ENCODE assay signal across 20 cellular contexts in genomic region chr16:23711785-23712184, GRCh38. TPM values are rescaled to one million over a fixed set of nuclear protein-coding genes. Genes with fewer than 3 reads are reported as not detected.
DNase-seq lines count a peak whose midpoint lies in the region; ATAC-seq, FAIRE-seq and TF ChIP-seq lines count a peak whose summit lies in the region.
"Had no signal": no experiment of that assay in that cellular context is flagged by ENCODE, and none has a peak within 500 bp of the region (broad histone marks: within the 10 kb centered on the region; RNA-seq: fewer than 3 reads in every experiment).

No MANE protein-coding gene starts in this region.

- no TSS peak for BruUV-seq in HepG2 (replicated peaks; lab: Mats Ljungman, UMichigan)

- H3K79me2 ChIP-seq in HepG2 (ENCODE audit: insufficient read depth, low read length), result no peaks in the 10 kb centered on the region

- H2BK12ac ChIP-seq in neuronal stem cell (ENCODE audit: low read length), result no peak overlapping the region

- H3K14ac ChIP-seq in neuronal stem cell (ENCODE audit: low read length), result no peak overlapping the region

- H3K4ac ChIP-seq in neuronal stem cell (ENCODE audit: low read length), result no peak overlapping the region

- H2AFZ ChIP-seq in HepG2 (ENCODE audit: low read length) (no peak overlapping the region), neuronal stem cell (ENCODE audit: low read length) (no peak overlapping the region)

- DNase-seq in HepG2 (ENCODE audit: low spot score), result no peak
- DNase-seq in right lobe of liver, result no peak
- no peak for DNase-seq in neuronal stem cell (ENCODE audit: low spot score)
- DNase-seq in GM10266 (ENCODE audit: extremely low spot score), result no peak
- DNase-seq: CD8-positive, alpha-beta memory T cell; GF-D8; H9; NCI-H1930; NCI-H526 treated with DMSO at 0.1 percent for 48 hours had no signal

- no peak for TF ChIP-seq RAD21 in HepG2 (CRISPR knock-in tag; IDR thresholded peaks at IDR 0.05)

- no peak overlapping the region for H4K8ac ChIP-seq in neuronal stem cell (ENCODE audit: low read depth, low read length)

- no peak overlapping the region for H2BK5ac ChIP-seq in neuronal stem cell (ENCODE audit: low read length)

- no peak overlapping the region for H2AK5ac ChIP-seq in neuronal stem cell (ENCODE audit: low read depth, low read length)

- H3K79me1 ChIP-seq in neuronal stem cell (ENCODE audit: low read depth, low read length), result no peaks in the 10 kb centered on the region

- H2BK15ac ChIP-seq in neuronal stem cell (ENCODE audit: low read length), result no peak overlapping the region

- 47% methylated on average over 4 of the region's 4 CpGs for WGBS in HepG2 (ENCODE audit: low lambda C conversion rate)
- no CpG with 5 or more reads among the region's 4 CpGs for WGBS in right lobe of liver (ENCODE audit: insufficient coverage, low coverage, low lambda C conversion rate, missing lambda C conversion rate)
- WGBS in neuronal stem cell (ENCODE audit: extremely low coverage in 2 of 2, insufficient read length in 2 of 2, insufficient replicate concordance in 1 of 2), 2 donors, result no CpG with 5 or more reads among the region's 4 CpGs
- no CpG with 5 or more reads among the region's 4 CpGs for WGBS in gastroesophageal sphincter (ENCODE audit: low coverage in 1 of 2), 2 donors

- H3K9ac ChIP-seq in HepG2 (ENCODE audit: insufficient read depth, low read depth, low read length) (no peak overlapping the region), duodenal mucosa (ENCODE audit: low read depth in 1 of 2, low read length in 2 of 2) (peak overlapping the region in 1 of 2 donors; percentile 64), neuronal stem cell (ENCODE audit: low read depth, low read length, poor library complexity) (no peak overlapping the region)
- H3K9ac ChIP-seq: BLaER1 treated with 17β-estradiol and CSF1 and Interleukin-3, amounts not matched to agents 10 nM and 100 nM had no signal

- TF ChIP-seq POLR2A in HepG2 (IDR thresholded peaks at IDR 0.05; ENCODE audit: insufficient read depth in 1 of 2, low read depth in 2 of 2, low read length in 2 of 2), result no peak
- TF ChIP-seq POLR2A in right lobe of liver (IDR thresholded peaks at IDR 0.05), result no peak
- TF ChIP-seq POLR2A in gastroesophageal sphincter (IDR thresholded peaks at IDR 0.05), result no peak

- H3K36me3 ChIP-seq in HepG2 (replicated peaks in 1 of 2; ENCODE audit: control insufficient read depth in 1 of 2, insufficient read depth in 2 of 2, low read length in 2 of 2) (no peaks in the 10 kb centered on the region), right lobe of liver (no peaks in the 10 kb centered on the region), duodenal mucosa (ENCODE audit: control insufficient read depth in 1 of 2, insufficient read depth in 2 of 2, low read length in 2 of 2) (peaks cover 4 to 33% of the 10 kb centered on the region in 2 donors), neuronal stem cell (replicated peaks in 1 of 2; ENCODE audit: control insufficient read depth in 2 of 2, insufficient read depth in 2 of 2, low read length in 2 of 2) (no peaks in the 10 kb centered on the region), gastroesophageal sphincter (no peaks in the 10 kb centered on the region)
- H3K36me3 ChIP-seq: BLaER1 treated with 17β-estradiol and CSF1 and Interleukin-3, amounts not matched to agents 10 nM and 100 nM had no signal

- H2BK120ac ChIP-seq in neuronal stem cell (ENCODE audit: low read depth, low read length), result no peak overlapping the region

- H4K91ac ChIP-seq in neuronal stem cell (ENCODE audit: low read depth, low read length, poor library complexity), result no peak overlapping the region

- no peak for TF ChIP-seq CTCF in HepG2 (CRISPR knock-in tag; IDR thresholded peaks at IDR 0.05)
- TF ChIP-seq CTCF in right lobe of liver (IDR thresholded peaks at IDR 0.05), result no peak
- TF ChIP-seq CTCF in GM10266 (IDR thresholded peaks at IDR 0.05; ENCODE audit: control insufficient read depth, insufficient read depth, low read depth, missing control alignments), result no peak
- TF ChIP-seq CTCF in gastroesophageal sphincter (IDR thresholded peaks at IDR 0.05), result no peak

- peak overlapping the region; percentile 35 for H3K23ac ChIP-seq in neuronal stem cell (ENCODE audit: low read depth, low read length, poor library complexity)

- no peaks in the 10 kb centered on the region for H4K20me1 ChIP-seq in HepG2 (ENCODE audit: insufficient read depth, low read length)
- H4K20me1 ChIP-seq: BLaER1 treated with 17β-estradiol and CSF1 and Interleukin-3, amounts not matched to agents 10 nM and 100 nM had no signal

- intact Hi-C loops in HepG2 (cut with micrococcal nuclease; ENCODE audit: unreplicated experiment) (no loop called here), right lobe of liver (cut with DNase I) (no loop called here)

- H3K18ac ChIP-seq in neuronal stem cell (ENCODE audit: low read length), result no peak overlapping the region

- ATAC-seq in HepG2, result no peak
- ATAC-seq in right lobe of liver, result no peak
- ATAC-seq in gastroesophageal sphincter, result no peak
- no peak for ATAC-seq in GM18861 (IDR thresholded peaks at IDR 0.05; ENCODE audit: unreplicated experiment)
- ATAC-seq: Panc1, Right ventricle myocardium inferior had no signal

- peaks cover 3% of the 10 kb centered on the region in 2 experiments; a peak in 1 of 5 replicates for H3K27me3 ChIP-seq in HepG2 (ENCODE audit: control insufficient read depth in 1 of 2, insufficient read depth in 2 of 2, low read length in 2 of 2)
- H3K27me3 ChIP-seq in right lobe of liver, result no peaks in the 10 kb centered on the region
- H3K27me3 ChIP-seq in duodenal mucosa (ENCODE audit: control insufficient read depth in 1 of 2, insufficient read depth in 2 of 2, low read length in 2 of 2), result no peaks in the 10 kb centered on the region
- H3K27me3 ChIP-seq in neuronal stem cell (ENCODE audit: control insufficient read depth in 3 of 3, insufficient read depth in 3 of 3, low read depth in 1 of 3, low read length in 3 of 3), result peaks cover 2 to 47% (median 23%) of the 10 kb centered on the region in 3 experiments
- peaks cover 67% of the 10 kb centered on the region for H3K27me3 ChIP-seq in gastroesophageal sphincter
- H3K27me3 ChIP-seq: BLaER1 treated with 17β-estradiol and CSF1 and Interleukin-3, amounts not matched to agents 10 nM and 100 nM had no signal

- TF ChIP-seq EP300 in HepG2 (IDR thresholded peaks at IDR 0.05; ENCODE audit: low read depth in 2 of 2, low read length in 2 of 2) (no peak), HepG2 (CRISPR knock-in tag; IDR thresholded peaks at IDR 0.05; ENCODE audit: borderline replicate concordance) (no peak), gastroesophageal sphincter (IDR thresholded peaks at IDR 0.05) (no peak)

- in situ Hi-C loops in HepG2 (cut with HindIII; ENCODE audit: extremely low pct_ligation_motif_present, low pct_unique_long_range_greater_than_20kb), result loop anchor here (10.0 kb wide), 1 partner anchor 63 kb away; no protein-coding TSS in a partner anchor

- no peak overlapping the region for H3K27ac ChIP-seq in HepG2 (ENCODE audit: extremely low read length, insufficient read depth, low read length)
- no peak overlapping the region for H3K27ac ChIP-seq in right lobe of liver
- H3K27ac ChIP-seq in duodenal mucosa (ENCODE audit: low read depth, low read length), result peak overlapping the region; percentile 30
- no peak overlapping the region for H3K27ac ChIP-seq in neuronal stem cell (replicated peaks; ENCODE audit: low read length)
- H3K27ac ChIP-seq in gastroesophageal sphincter, result no peak overlapping the region
- H3K27ac ChIP-seq: BLaER1 treated with 17β-estradiol and CSF1 and Interleukin-3, amounts not matched to agents 10 nM and 100 nM had no signal

- H3K4me2 ChIP-seq in HepG2 (ENCODE audit: low read depth, low read length) (no peak overlapping the region), neuronal stem cell (ENCODE audit: insufficient read depth, low read length, poor library complexity, severe bottlenecking) (no peak overlapping the region)
- H3K4me2 ChIP-seq: BLaER1 treated with 17β-estradiol and CSF1 and Interleukin-3, amounts not matched to agents 10 nM and 100 nM had no signal

- H3K9me3 ChIP-seq in HepG2 (ENCODE audit: low read length) (peaks cover 19% of the 10 kb centered on the region), right lobe of liver (no peaks in the 10 kb centered on the region), duodenal mucosa (ENCODE audit: control insufficient read depth in 1 of 2, low read length in 2 of 2) (peaks cover 3% of the 10 kb centered on the region in 2 donors), neuronal stem cell (replicated peaks in 1 of 2; ENCODE audit: control insufficient read depth in 2 of 2, insufficient read depth in 1 of 2, low read depth in 1 of 2, low read length in 2 of 2) (peaks cover 2 to 3% of the 10 kb centered on the region in 2 donors), gastroesophageal sphincter (peaks cover 0 to 30% (median 0%) of the 10 kb centered on the region in 3 donors)

- H3K4me3 ChIP-seq in HepG2 (replicated peaks in 1 of 3; ENCODE audit: insufficient read depth in 1 of 3, low read depth in 2 of 3, low read length in 3 of 3), result no peak overlapping the region
- no peak overlapping the region for H3K4me3 ChIP-seq in right lobe of liver
- H3K4me3 ChIP-seq in duodenal mucosa (ENCODE audit: low read depth in 1 of 2, low read length in 2 of 2), result peak overlapping the region; percentile 61 to 67
- H3K4me3 ChIP-seq in neuronal stem cell (ENCODE audit: low read length in 2 of 2), result no peak overlapping the region
- no peak overlapping the region for H3K4me3 ChIP-seq in gastroesophageal sphincter
- H3K4me3 ChIP-seq: BLaER1 treated with 17β-estradiol and CSF1 and Interleukin-3, amounts not matched to agents 10 nM and 100 nM had no signal

- no peak for FAIRE-seq in HepG2 (lab: Jason Lieb, UNC)
- FAIRE-seq: A204.1, GM12892, HTR-8/SVneo had no signal

- POLR2A ChIA-PET in HepG2 (lab: Yijun Ruan, JAX), result no interaction called here

- H3K4me1 ChIP-seq in HepG2 (ENCODE audit: insufficient read depth, low read length) (peaks cover 11% of the 10 kb centered on the region), right lobe of liver (no peaks in the 10 kb centered on the region), duodenal mucosa (ENCODE audit: control insufficient read depth in 1 of 2, insufficient read depth in 2 of 2, low read length in 2 of 2) (peaks cover 0 to 4% of the 10 kb centered on the region in 2 donors), neuronal stem cell (ENCODE audit: control insufficient read depth in 2 of 2, insufficient read depth in 1 of 2, low read depth in 1 of 2, low read length in 2 of 2) (no peaks in the 10 kb centered on the region), gastroesophageal sphincter (no peaks in the 10 kb centered on the region)
- H3K4me1 ChIP-seq: BLaER1 treated with 17β-estradiol and CSF1 and Interleukin-3, amounts not matched to agents 10 nM and 100 nM had no signal

- CTCF ChIA-PET in HepG2 (lab: Yijun Ruan, JAX; ENCODE audit: low intra/inter-chr PET ratio, low total read pairs), result no interaction called here

RNA-seq across cellular contexts. Expression of gene ERN2, which starts 1.2 kb away (rescaled TPM):
- 0.42 and 2.2 TPM in 2 replicates for total RNA-seq in HepG2 (2016; rRNA removed; fragmentation: Illumina TruSeq; extraction: Trizol)
- total RNA-seq in HepG2 (2016; cell fraction: cytosol; rRNA removed; fragmentation: Illumina TruSeq; extraction: Trizol; ENCODE audit: low read depth), result 1.6 and 2.4 TPM in 2 replicates
- 0.76 and 2.3 TPM in 2 replicates for total RNA-seq in HepG2 (2016; cell fraction: insoluble cytoplasmic fraction; rRNA removed; fragmentation: Illumina TruSeq; extraction: Trizol)
- total RNA-seq in HepG2 (2016; cell fraction: membrane; rRNA removed; fragmentation: Illumina TruSeq; extraction: Trizol), result 0.93 and 1.2 TPM in 2 replicates
- total RNA-seq in HepG2 (2016; cell fraction: nucleus; rRNA removed; fragmentation: Illumina TruSeq; extraction: Trizol), result 3.3 and 6.0 TPM in 2 replicates
- polyA plus RNA-seq in HepG2 (2011; rRNA removed), result 3.5 and 6.3 TPM in 2 replicates
- 1.3 and 2.1 TPM in 2 replicates for polyA plus RNA-seq in HepG2 (2011; cell fraction: cytosol; rRNA removed)
- 30.6 and 30.9 TPM in 2 replicates for polyA plus RNA-seq in HepG2 (2011; cell fraction: nucleus; rRNA removed)
- 2.1 and 2.2 TPM in 2 replicates for polyA plus RNA-seq in HepG2 (2012)
- polyA plus RNA-seq in HepG2 (2016; cell fraction: cytosol; fragmentation: Illumina TruSeq; extraction: Trizol; ENCODE audit: low read depth), result 0.42 and 0.55 TPM in 2 replicates
- 0.54 and 1.3 TPM in 2 replicates for polyA plus RNA-seq in HepG2 (2016; cell fraction: insoluble cytoplasmic fraction; fragmentation: Illumina TruSeq; extraction: Trizol; ENCODE audit: low read depth)
- 0.70 and 1.0 TPM in 2 replicates for polyA plus RNA-seq in HepG2 (2016; cell fraction: membrane; fragmentation: Illumina TruSeq; extraction: Trizol; ENCODE audit: low read depth)
- polyA plus RNA-seq in HepG2 (2016; cell fraction: nucleus; fragmentation: Illumina TruSeq; extraction: Trizol; ENCODE audit: insufficient read depth, low read depth), result 8.8 and 10.0 TPM in 2 replicates
- polyA minus RNA-seq in HepG2 (2011; rRNA and poly(A)+ RNA removed; ENCODE audit: low replicate concordance), result 8.4 TPM in 1 of 2 replicates, not detected in the other
- polyA minus RNA-seq in HepG2 (2011; cell fraction: cytosol; rRNA and poly(A)+ RNA removed), result not detected in 2 replicates
- polyA minus RNA-seq in HepG2 (2011; cell fraction: nucleus; rRNA and poly(A)+ RNA removed), result 6.6 and 7.6 TPM in 2 replicates
- total RNA-seq in right lobe of liver, result not detected
- 1.3 TPM for polyA plus RNA-seq in neuronal stem cell (2013, experiment 1 of 2)
- 1.2 TPM for polyA plus RNA-seq in neuronal stem cell (2013, experiment 2 of 2)
- 1 to 10 TPM in 1 of 4 donors, not detected in 3; 2.3 TPM for total RNA-seq in gastroesophageal sphincter
- total RNA-seq: CD8-positive, alpha-beta memory T cell; LHCN-M2; Right ventricle myocardium inferior had no signal
- polyA plus RNA-seq: CD8-positive, alpha-beta memory T cell had no signal

RNA-seq across cellular contexts. Expression of gene PLK1, which starts 33.1 kb away (rescaled TPM):
- total RNA-seq in HepG2 (2016; rRNA removed; fragmentation: Illumina TruSeq; extraction: Trizol) (76.3 and 97.4 TPM in 2 replicates), right lobe of liver (1 to 10 TPM in 4 of 6 experiments, under 1 TPM in 2; 0.61 to 3.6 (median 1.8) TPM), gastroesophageal sphincter (1 to 10 TPM in 3 of 4 donors, under 1 TPM in 1; 0.94 to 3.3 (median 1.3) TPM)
- total RNA-seq in HepG2 (2016; cell fraction: cytosol; rRNA removed; fragmentation: Illumina TruSeq; extraction: Trizol; ENCODE audit: low read depth), result 28.4 and 28.6 TPM in 2 replicates
- 76.4 and 97.9 TPM in 2 replicates for total RNA-seq in HepG2 (2016; cell fraction: insoluble cytoplasmic fraction; rRNA removed; fragmentation: Illumina TruSeq; extraction: Trizol)
- 53.8 and 55.3 TPM in 2 replicates for total RNA-seq in HepG2 (2016; cell fraction: membrane; rRNA removed; fragmentation: Illumina TruSeq; extraction: Trizol)
- total RNA-seq in HepG2 (2016; cell fraction: nucleus; rRNA removed; fragmentation: Illumina TruSeq; extraction: Trizol), result 54.5 and 64.5 TPM in 2 replicates
- 50.7 and 71.5 TPM in 2 replicates for polyA plus RNA-seq in HepG2 (2011; rRNA removed)
- polyA plus RNA-seq in HepG2 (2011; cell fraction: cytosol; rRNA removed), result 50.1 and 88.3 TPM in 2 replicates
- 85.1 and 122 TPM in 2 replicates for polyA plus RNA-seq in HepG2 (2011; cell fraction: nucleus; rRNA removed)
- 60.8 and 97.0 TPM in 2 replicates for polyA plus RNA-seq in HepG2 (2012)
- polyA plus RNA-seq in HepG2 (2016; cell fraction: cytosol; fragmentation: Illumina TruSeq; extraction: Trizol; ENCODE audit: low read depth), result 33.9 and 37.2 TPM in 2 replicates
- polyA plus RNA-seq in HepG2 (2016; cell fraction: insoluble cytoplasmic fraction; fragmentation: Illumina TruSeq; extraction: Trizol; ENCODE audit: low read depth), result 114 and 170 TPM in 2 replicates
- polyA plus RNA-seq in HepG2 (2016; cell fraction: membrane; fragmentation: Illumina TruSeq; extraction: Trizol; ENCODE audit: low read depth), result 49.5 and 62.0 TPM in 2 replicates
- 151 and 164 TPM in 2 replicates for polyA plus RNA-seq in HepG2 (2016; cell fraction: nucleus; fragmentation: Illumina TruSeq; extraction: Trizol; ENCODE audit: insufficient read depth, low read depth)
- polyA minus RNA-seq in HepG2 (2011; rRNA and poly(A)+ RNA removed; ENCODE audit: low replicate concordance), result 177 and 191 TPM in 2 replicates
- 65.7 and 78.2 TPM in 2 replicates for polyA minus RNA-seq in HepG2 (2011; cell fraction: cytosol; rRNA and poly(A)+ RNA removed)
- polyA minus RNA-seq in HepG2 (2011; cell fraction: nucleus; rRNA and poly(A)+ RNA removed), result 41.4 and 66.2 TPM in 2 replicates
- polyA plus RNA-seq in neuronal stem cell (2013, experiment 1 of 2), result 185 TPM
- 183 TPM for polyA plus RNA-seq in neuronal stem cell (2013, experiment 2 of 2)

RNA-seq across cellular contexts. Expression of gene CHP2, which starts 43.0 kb away (rescaled TPM):
- not detected in 2 replicates for total RNA-seq in HepG2 (2016; rRNA removed; fragmentation: Illumina TruSeq; extraction: Trizol)
- total RNA-seq in HepG2 (2016; cell fraction: cytosol; rRNA removed; fragmentation: Illumina TruSeq; extraction: Trizol; ENCODE audit: low read depth), result not detected in 2 replicates
- not detected in 2 replicates for total RNA-seq in HepG2 (2016; cell fraction: insoluble cytoplasmic fraction; rRNA removed; fragmentation: Illumina TruSeq; extraction: Trizol)
- 0.07 and 0.09 TPM in 2 replicates for total RNA-seq in HepG2 (2016; cell fraction: membrane; rRNA removed; fragmentation: Illumina TruSeq; extraction: Trizol)
- not detected in 2 replicates for total RNA-seq in HepG2 (2016; cell fraction: nucleus; rRNA removed; fragmentation: Illumina TruSeq; extraction: Trizol)
- polyA plus RNA-seq in HepG2 (2011; rRNA removed), result 0.03 TPM in 1 of 2 replicates, not detected in the other
- not detected in 2 replicates for polyA plus RNA-seq in HepG2 (2011; cell fraction: cytosol; rRNA removed)
- polyA plus RNA-seq in HepG2 (2011; cell fraction: nucleus; rRNA removed), result not detected in 2 replicates
- polyA plus RNA-seq in HepG2 (2012), result 0.36 and 0.39 TPM in 2 replicates
- not detected in 2 replicates for polyA plus RNA-seq in HepG2 (2016; cell fraction: cytosol; fragmentation: Illumina TruSeq; extraction: Trizol; ENCODE audit: low read depth)
- polyA plus RNA-seq in HepG2 (2016; cell fraction: insoluble cytoplasmic fraction; fragmentation: Illumina TruSeq; extraction: Trizol; ENCODE audit: low read depth), result 0.10 and 0.15 TPM in 2 replicates
- not detected in 2 replicates for polyA plus RNA-seq in HepG2 (2016; cell fraction: membrane; fragmentation: Illumina TruSeq; extraction: Trizol; ENCODE audit: low read depth)
- polyA plus RNA-seq in HepG2 (2016; cell fraction: nucleus; fragmentation: Illumina TruSeq; extraction: Trizol; ENCODE audit: insufficient read depth, low read depth), result 0.19 TPM in 1 of 2 replicates, not detected in the other
- not detected in 2 replicates for polyA minus RNA-seq in HepG2 (2011; rRNA and poly(A)+ RNA removed; ENCODE audit: low replicate concordance)
- not detected in 2 replicates for polyA minus RNA-seq in HepG2 (2011; cell fraction: cytosol; rRNA and poly(A)+ RNA removed)
- polyA minus RNA-seq in HepG2 (2011; cell fraction: nucleus; rRNA and poly(A)+ RNA removed), result not detected in 2 replicates
- total RNA-seq in right lobe of liver, result not detected
- polyA plus RNA-seq in neuronal stem cell (2013, experiment 1 of 2), result 0.21 TPM
- polyA plus RNA-seq in neuronal stem cell (2013, experiment 2 of 2), result 0.21 TPM
- total RNA-seq in gastroesophageal sphincter, result not detected
- total RNA-seq: CD8-positive, alpha-beta memory T cell; Daoy; LHCN-M2; Right ventricle myocardium inferior had no signal
- polyA plus RNA-seq: CD8-positive, alpha-beta memory T cell had no signal

Comparison
In these comparisons a context has a peak if more than half of its experiments do, and no peak if none do; other contexts are left out.
1. RNA of gene PLK1, which starts 33.1 kb away (total RNA-seq): 28.4 to 97.9 TPM in HepG2; 0.61 to 3.6 TPM in right lobe of liver and 0.94 to 3.3 TPM in gastroesophageal sphincter; every median in the first group is over 4 times any median in the second.
2. H3K4me3 ChIP-seq: peak in duodenal mucosa (2 of 2); none in HepG2 (0 of 3), right lobe of liver (0 of 3), neuronal stem cell (0 of 2) and gastroesophageal sphincter (0 of 2).